Comparison of ENCODE assay signal across 11 cellular contexts in the genomic region with DNA sequence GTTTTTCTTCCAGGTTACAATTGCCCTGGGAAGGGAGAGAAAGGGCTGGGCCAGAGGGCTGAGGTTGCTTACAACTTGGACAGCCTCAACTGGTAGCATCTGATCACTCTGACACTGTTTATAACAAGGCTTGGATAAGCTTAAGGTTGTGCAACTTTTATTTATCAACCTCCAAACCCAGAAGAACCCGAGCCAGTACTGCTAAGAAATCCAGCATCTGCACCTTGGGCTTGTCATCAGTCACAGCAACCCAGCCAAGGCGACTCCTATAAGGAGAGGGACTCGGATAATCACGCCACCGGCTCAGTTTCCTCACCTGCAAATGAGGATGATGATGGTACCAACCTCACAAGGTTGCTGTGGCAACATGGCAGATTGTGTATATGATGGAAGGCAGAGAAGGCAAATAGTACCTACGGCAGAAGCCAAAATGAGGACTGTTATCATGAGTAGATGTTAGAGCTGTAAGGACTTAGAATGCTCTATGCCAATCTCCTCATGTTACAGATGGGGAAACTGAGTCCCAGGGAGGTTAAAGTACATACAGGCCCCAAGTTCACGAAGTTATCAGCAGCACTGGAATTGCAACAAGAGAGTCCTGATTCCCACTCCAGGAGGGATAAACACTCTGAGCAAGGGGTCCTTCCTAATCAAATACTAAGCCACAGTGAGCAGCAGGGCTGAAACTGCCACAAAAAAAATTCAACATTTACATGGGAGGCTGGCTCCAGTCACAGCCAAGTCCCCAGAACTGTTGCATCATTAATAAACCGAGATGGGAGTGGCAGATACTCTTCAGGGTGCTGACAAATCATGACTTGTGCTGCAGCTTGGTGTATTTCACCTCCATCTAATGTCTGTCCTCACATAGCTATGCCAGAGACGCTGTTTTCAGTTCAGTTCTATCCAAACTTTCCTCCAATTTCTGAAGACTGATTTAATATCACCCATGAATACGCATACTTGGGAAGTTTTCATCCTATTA. TPM values are rescaled to one million over a fixed set of nuclear protein-coding genes. Genes with fewer than 3 reads are reported as not detected.
A peak's percentile ranks its signal among the peaks of the same experiment; 100 is the strongest.
DNase-seq lines count a peak whose midpoint lies in the region; ATAC-seq and TF ChIP-seq lines count a peak whose summit lies in the region.
"Had no signal": no experiment of that assay in that cellular context is flagged by ENCODE, and none has a peak within 500 bp of the region (broad histone marks: within the 10 kb centered on the region; RNA-seq: fewer than 3 reads in every experiment).

No MANE protein-coding gene starts in this region.

- peak overlapping the region; percentile 71 for H3K9ac ChIP-seq in skeletal muscle satellite cell (ENCODE audit: low read depth, low read length)

- TF ChIP-seq POLR2A in body of pancreas (IDR thresholded peaks at IDR 0.05) = no peak

- TF ChIP-seq EP300 in Ishikawa (IDR thresholded peaks at IDR 0.05; ENCODE audit: borderline replicate concordance) = no peak

- peaks cover 86% of the 10 kb centered on the region for H3K4me1 Mint-ChIP-seq in WTC11

- CTCF ChIA-PET in WTC11 (lab: Charles Lee) = interaction anchor here (1.0 kb wide), 2 partner anchors 14 to 22 kb away, joined by 3 to 7 read pairs; no protein-coding TSS in a partner anchor

- no peak for TF ChIP-seq CTCF in WTC11 (IDR thresholded peaks at IDR 0.05)
- TF ChIP-seq CTCF in body of pancreas (IDR thresholded peaks at IDR 0.05) = no peak

- no peaks in the 10 kb centered on the region; the same call in 1 of the 2 replicates for H3K27me3 Mint-ChIP-seq in WTC11 (ENCODE audit: low read depth)

- no peaks in the 10 kb centered on the region for H3K9me3 ChIP-seq in skeletal muscle satellite cell (replicated peaks; ENCODE audit: low read length)
- H3K9me3 ChIP-seq in body of pancreas = no peaks in the 10 kb centered on the region

- 71 to 84% methylated on average over 8 to 10 of the region's 10 CpGs for WGBS in body of pancreas, 2 donors

- H3K27me3 ChIP-seq in skeletal muscle satellite cell (ENCODE audit: control insufficient read depth, insufficient read depth, low read length) = no peaks in the 10 kb centered on the region
- no peaks in the 10 kb centered on the region for H3K27me3 ChIP-seq in body of pancreas

- no peaks in the 10 kb centered on the region for H3K36me3 Mint-ChIP-seq in WTC11

- H3K4me3 Mint-ChIP-seq in WTC11 = no peak overlapping the region
- H3K4me3 Mint-ChIP-seq: activated CD8-positive, alpha-beta T cell treated with anti-CD3 and anti-CD28 coated beads, Interleukin-2, amount 10 ng/mL, durations not matched to agents 7 days and 5 days had no signal

- no peaks in the 10 kb centered on the region for H3K9me3 Mint-ChIP-seq in WTC11

- no peak overlapping the region; the same call in 1 of the 2 replicates for H3K27ac Mint-ChIP-seq in WTC11
- H3K27ac Mint-ChIP-seq: activated CD8-positive, alpha-beta T cell treated with anti-CD3 and anti-CD28 coated beads, Interleukin-2, amount 10 ng/mL, durations not matched to agents 7 days and 5 days had no signal

- H3K36me3 ChIP-seq in skeletal muscle satellite cell (ENCODE audit: insufficient read depth, low read length) = no peaks in the 10 kb centered on the region
- H3K36me3 ChIP-seq in body of pancreas (replicated peaks in 1 of 2; ENCODE audit: insufficient read depth in 1 of 2, low read depth in 2 of 2) = no peaks in the 10 kb centered on the region

- no peak for TF ChIP-seq RAD21 in Ishikawa (IDR thresholded peaks at IDR 0.05; ENCODE audit: low read depth)

- no peak overlapping the region for H3K27ac ChIP-seq in body of pancreas

- no peak overlapping the region for H3K4me3 ChIP-seq in skeletal muscle satellite cell (ENCODE audit: low read length)
- no peak overlapping the region for H3K4me3 ChIP-seq in body of pancreas

- intact Hi-C loops in left ventricle myocardium superior (cut with micrococcal nuclease) = no loop called here
- intact Hi-C loops in body of pancreas (cut with DNase I) = no loop called here
- intact Hi-C loops in head of caudate nucleus (cut with DNase I) = no loop called here

- H3K4me1 ChIP-seq in skeletal muscle satellite cell (ENCODE audit: control insufficient read depth, insufficient read depth, low read length) = peaks cover 32% of the 10 kb centered on the region
- H3K4me1 ChIP-seq in body of pancreas = peaks cover 24% of the 10 kb centered on the region

- DNase-seq in WTC11 (ENCODE audit: low spot score) = no peak
- DNase-seq in left ventricle myocardium superior = peak; percentile 49
- DNase-seq in body of pancreas = no peak
- no peak for DNase-seq in head of caudate nucleus
- no peak for DNase-seq in NCI-H1694 treated with DMSO at 0.1 percent for 48 hours (lab: John Stamatoyannopoulos, UW)
- DNase-seq: activated CD8-positive, alpha-beta T cell treated with anti-CD3 and anti-CD28 coated beads, Interleukin-2, amount 10 ng/mL, durations not matched to agents 7 days and 5 days; COR-L47; NCI-H1105 had no signal

- no peak for ATAC-seq in WTC11
- ATAC-seq in left ventricle myocardium superior = peak; percentile 81
- no peak for ATAC-seq in body of pancreas
- ATAC-seq in GM21390 (IDR thresholded peaks at IDR 0.05; ENCODE audit: unreplicated experiment) = no peak
- ATAC-seq: activated CD8-positive, alpha-beta T cell treated with anti-CD3 and anti-CD28 coated beads, Interleukin-2, amount 10 ng/mL, durations not matched to agents 7 days and 5 days had no signal

- POLR2A ChIA-PET in WTC11 (lab: Charles Lee) = no interaction called here

- peak overlapping the region; percentile 64 for H3K4me2 ChIP-seq in skeletal muscle satellite cell (ENCODE audit: low read length)

TF ChIP-seq in Ishikawa, 13 proteins besides CTCF, POLR2A, EP300 and RAD21:
- TF ChIP-seq EGR1 (IDR thresholded peaks at IDR 0.05) (no peak), ZBTB7A (IDR thresholded peaks at IDR 0.05; ENCODE audit: low read depth) (no peak), CEBPB (IDR thresholded peaks at IDR 0.05) (0 out of 2 replicates have a peak, but pooled peaks have one; percentile 29)

TF ChIP-seq in WTC11, 78 proteins besides CTCF, POLR2A, EP300 and RAD21:
- TF ChIP-seq ZNF317 (CRISPR knock-in tag; IDR thresholded peaks at IDR 0.05; ENCODE audit: borderline replicate concordance, low read depth) (no peak), GABPB1 (CRISPR knock-in tag; IDR thresholded peaks at IDR 0.05) (0 out of 2 replicates have a peak, but pooled peaks have one; percentile 25)

RNA-seq across cellular contexts. Expression of gene NUAK1, which starts 24.4 kb away (rescaled TPM):
- total RNA-seq in WTC11 (2021) = 10.3 to 15.9 TPM (median 12.3 TPM) in 3 replicates
- total RNA-seq in left ventricle myocardium superior = 38.8 TPM
- 1.3 and 6.1 TPM in 2 replicates for total RNA-seq in skeletal muscle satellite cell (2012; rRNA removed)
- total RNA-seq in body of pancreas = 1 to 10 TPM; 5.3 to 9.1 TPM
- total RNA-seq: activated CD8-positive, alpha-beta T cell treated with anti-CD3 and anti-CD28 coated beads, Interleukin-2, amount 10 ng/mL, durations not matched to agents 7 days and 5 days had no signal
